Comparison of ENCODE assay signal across 8 cellular contexts in genomic region chr17:76997981-76998531, GRCh38.
A peak's percentile ranks its signal among the peaks of the same experiment; 100 is the strongest.
DNase-seq lines count a peak whose midpoint lies in the region; ATAC-seq lines count a peak whose summit lies in the region.

No MANE protein-coding gene starts in this region.

- DNase-seq in NAMALWA (ENCODE audit: low spot score) (peak; percentile 98), DMS53 treated with DMSO at 0.1 percent for 48 hours (lab: John Stamatoyannopoulos, UW; ENCODE audit: unreplicated experiment) (no peak), cerebellar nuclear complex (lab: John Stamatoyannopoulos, UW) (no peak)
- DNase-seq in activated effector memory CD4-positive, alpha-beta T cell treated with anti-CD3 and anti-CD28 coated beads, Interleukin-2, amount 50 U/mL, for 16 hours = peak; percentile 72
- DNase-seq in stimulated activated CD8-positive, alpha-beta memory T cell treated with anti-CD3 and anti-CD28 coated beads, Interleukin-7, amount 100 ng/mL, for 4 hours (ENCODE audit: low read depth in 2 of 2) = peak; percentile 12

- peak; percentile 51 for ATAC-seq in GM21360 (IDR thresholded peaks at IDR 0.05; ENCODE audit: unreplicated experiment)
- ATAC-seq in HG03520 (IDR thresholded peaks at IDR 0.05; ENCODE audit: unreplicated experiment) = no peak
- no peak for ATAC-seq in GM19324 (IDR thresholded peaks at IDR 0.05; ENCODE audit: low FRiP score, unreplicated experiment)

Comparison
In these comparisons a context has a peak if more than half of its experiments do, and no peak if none do; other contexts are left out.
1. DNase-seq: peak in NAMALWA (single experiment), activated effector memory CD4-positive, alpha-beta T cell treated with anti-CD3 and anti-CD28 coated beads, Interleukin-2, amount 50 U/mL, for 16 hours (single experiment) and stimulated activated CD8-positive, alpha-beta memory T cell treated with anti-CD3 and anti-CD28 coated beads, Interleukin-7, amount 100 ng/mL, for 4 hours (2 of 2); none in DMS53 treated with DMSO at 0.1 percent for 48 hours (single experiment) and cerebellar nuclear complex (0 of 2).